12 cellular contexts compared by ENCODE assay signal in genomic region chr7:116443101-116443523, GRCh38. TPM values are rescaled to one million over a fixed set of nuclear protein-coding genes. Genes with fewer than 3 reads are reported as not detected.
DNase-seq lines count a peak whose midpoint lies in the region; ATAC-seq and TF ChIP-seq lines count a peak whose summit lies in the region.
"Had no signal": no experiment of that assay in that cellular context is flagged by ENCODE, and none has a peak within 500 bp of the region (broad histone marks: within the 10 kb centered on the region; RNA-seq: fewer than 3 reads in every experiment).

No MANE protein-coding gene starts in this region.

- DNase-seq in fibroblast of the aortic adventitia (ENCODE audit: low read depth) (peak; percentile 97), skeletal muscle cell (ENCODE audit: low read depth) (peak; percentile 74), ureter (ENCODE audit: low spot score) (no peak), GM10266 (ENCODE audit: extremely low spot score) (no peak)
- DNase-seq: activated T-cell treated with anti-CD3 and anti-CD28 coated beads, Interleukin-2, amount 50 U/mL, for 24 hours; stimulated activated CD4-positive, alpha-beta T cell treated with anti-CD3 and anti-CD28 coated beads, Interleukin-1b, Interleukin-23, amount 100 ng/mL, for 48 hours; transverse colon had no signal

- H3K36me3 ChIP-seq in ES-I3 (ENCODE audit: insufficient read depth, low read length) = no peaks in the 10 kb centered on the region
- H3K36me3 ChIP-seq: transverse colon had no signal

- H3K4me3 ChIP-seq in fibroblast of the aortic adventitia (ENCODE audit: low read depth, low read length) (no peak overlapping the region), skeletal muscle cell (ENCODE audit: low read depth, low read length) (no peak overlapping the region)
- H3K4me3 ChIP-seq: transverse colon had no signal

- peak overlapping the region; percentile 39; the same call in 1 of the 2 replicates for H3K9ac ChIP-seq in ES-I3 (ENCODE audit: low read depth, low read length)

- TF ChIP-seq CTCF in fibroblast of the aortic adventitia (IDR thresholded peaks at IDR 0.05; ENCODE audit: insufficient read depth, low read length) (no peak), GM10266 (IDR thresholded peaks at IDR 0.05; ENCODE audit: control insufficient read depth, insufficient read depth, low read depth, missing control alignments) (no peak)

- peak; percentile 76 for ATAC-seq in SK-N-SH treated with all-trans-retinoic acid at 6 μM for 48 hours
- no peak for ATAC-seq in GM21786 (IDR thresholded peaks at IDR 0.05; ENCODE audit: unreplicated experiment)
- ATAC-seq in GM19395 (IDR thresholded peaks at IDR 0.05; ENCODE audit: unreplicated experiment) = no peak

- H3K4me1 ChIP-seq in ES-I3 (ENCODE audit: insufficient read depth, low read length) = peaks cover 7% of the 10 kb centered on the region; the same call in 1 of the 2 replicates

- no peaks in the 10 kb centered on the region for H3K9me3 ChIP-seq in ES-I3 (ENCODE audit: control insufficient read depth, insufficient read depth, low read length)
- H3K9me3 ChIP-seq: transverse colon had no signal

TF ChIP-seq in SK-N-SH treated with all-trans-retinoic acid at 6 μM for 48 hours, 23 proteins besides CTCF, POLR2A, EP300 and RAD21:
- TF ChIP-seq ZNF565 (CRISPR knock-in tag; conservative IDR thresholded peaks at IDR 0.05; ENCODE audit: low read depth) = no peak
- TF ChIP-seq TOX (CRISPR knock-in tag; IDR thresholded peaks at IDR 0.05; ENCODE audit: borderline replicate concordance) = peak; percentile 56; the same call in 1 of the 2 replicates
- TF ChIP-seq RARB (CRISPR knock-in tag; IDR thresholded peaks at IDR 0.05) = 0 out of 2 replicates have a peak, but pooled peaks have one; percentile 19
TF ChIP-seq in SK-N-SH treated with all-trans-retinoic acid at 6 μM for 48 hours: peak in this region for 2.

RNA-seq across cellular contexts. Expression of gene CAV2, which starts 56.4 kb away (rescaled TPM):
- total RNA-seq in fibroblast of the aortic adventitia (ENCODE audit: low replicate concordance) (51.2 and 113 TPM in 2 replicates), ureter (64.4 TPM)
- total RNA-seq: T-helper 1 cell treated with Interleukin-12 subunit alpha and Interleukin-12 subunit beta and Interleukin-4 antibody, amounts not matched to agents 30 ng/mL and 1 ng/mL, for 36 hours had no signal

Comparison
In these comparisons a context has a peak if more than half of its experiments do, and no peak if none do; other contexts are left out.
1. DNase-seq: peak in fibroblast of the aortic adventitia (single experiment) and skeletal muscle cell (single experiment); none in ureter (single experiment) and GM10266 (single experiment).